Comparison of ENCODE assay signal across 27 cellular contexts in genomic region chr6:110355031-110355430, GRCh38. TPM values are rescaled to one million over a fixed set of nuclear protein-coding genes. Genes with fewer than 3 reads are reported as not detected.
DNase-seq lines count a peak whose midpoint lies in the region; ATAC-seq and TF ChIP-seq lines count a peak whose summit lies in the region.
"Had no signal": no experiment of that assay in that cellular context is flagged by ENCODE, and none has a peak within 500 bp of the region (broad histone marks: within the 10 kb centered on the region; RNA-seq: fewer than 3 reads in every experiment).

No MANE protein-coding gene starts in this region.

- TF ChIP-seq POLR2A in gastrocnemius medialis (IDR thresholded peaks at IDR 0.05) = no peak

- H3K9ac ChIP-seq in muscle layer of colon (ENCODE audit: low read length) = no peak overlapping the region
- H3K9ac ChIP-seq: SK-N-SH had no signal

- intact Hi-C loops in dorsolateral prefrontal cortex (cut with DNase I) = loop anchor here in 1 of 2 donors (5.0 kb wide), 1 partner anchor 33 kb away; no protein-coding TSS in a partner anchor
- intact Hi-C loops in OCI-LY7 (cut with micrococcal nuclease; ENCODE audit: unreplicated experiment) = no loop called here
- intact Hi-C loops in gastrocnemius medialis (cut with DNase I; ENCODE audit: low total_unique reads) = no loop called here

- H3K36me3 ChIP-seq in muscle layer of colon (ENCODE audit: insufficient read depth, low read length) (no peaks in the 10 kb centered on the region), OCI-LY7 (ENCODE audit: insufficient read depth, low read length) (no peaks in the 10 kb centered on the region), gastrocnemius medialis (no peaks in the 10 kb centered on the region)
- H3K36me3 ChIP-seq: neutrophil, thyroid gland had no signal

- BruUV-seq in OCI-LY7 (replicated peaks; lab: Mats Ljungman, UMichigan) = no TSS peak

- H3K9me2 ChIP-seq in OCI-LY7 (ENCODE audit: insufficient read depth, low read length) = no peaks in the 10 kb centered on the region
- H3K9me2 ChIP-seq: SK-N-SH had no signal

- H3K27ac ChIP-seq in dorsolateral prefrontal cortex (peak overlapping the region in 55 of 59 donors; percentile 6 to 98 (median 88)), muscle layer of colon (ENCODE audit: low read depth, low read length) (peak overlapping the region; percentile 41), temporal lobe (ENCODE audit: low read depth, low read length) (peak overlapping the region; percentile 65), OCI-LY7 (ENCODE audit: low read depth, low read length, poor library complexity, severe bottlenecking) (no peak overlapping the region), gastrocnemius medialis (no peak overlapping the region)
- H3K27ac ChIP-seq: 22Rv1, neutrophil, psoas muscle, thyroid gland had no signal

- H2AFZ ChIP-seq in OCI-LY7 (ENCODE audit: low read length) = no peak overlapping the region

- no peak overlapping the region for H3K4me2 ChIP-seq in OCI-LY7 (ENCODE audit: low read length)
- H3K4me2 ChIP-seq: SK-N-SH had no signal

- H3K4me3 ChIP-seq in dorsolateral prefrontal cortex (peak overlapping the region in 2 of 59 donors; percentile 15 to 72), muscle layer of colon (ENCODE audit: low read depth in 1 of 2, low read length in 2 of 2) (no peak overlapping the region), OCI-LY7 (ENCODE audit: low read depth, low read length, poor library complexity, severe bottlenecking) (no peak overlapping the region), gastrocnemius medialis (no peak overlapping the region)
- H3K4me3 ChIP-seq: coronary artery, psoas muscle, skin epidermis, thyroid gland had no signal

- TF ChIP-seq CTCF in dorsolateral prefrontal cortex (IDR thresholded peaks at IDR 0.05 in 54 of 56, conservative IDR thresholded peaks at IDR 0.05 in 2 of 56; ENCODE audit: low read depth in 1 of 56, partially characterized antibody in 56 of 56) (no peak), OCI-LY7 (conservative IDR thresholded peaks at IDR 0.05; ENCODE audit: low read length) (no peak), gastrocnemius medialis (IDR thresholded peaks at IDR 0.05 in 4 of 5, conservative IDR thresholded peaks at IDR 0.05 in 1 of 5) (no peak)

- no peaks in the 10 kb centered on the region for H3K9me3 ChIP-seq in muscle layer of colon (ENCODE audit: low read length)
- H3K9me3 ChIP-seq in OCI-LY7 (ENCODE audit: low read length) = no peaks in the 10 kb centered on the region
- no peaks in the 10 kb centered on the region for H3K9me3 ChIP-seq in gastrocnemius medialis
- H3K9me3 ChIP-seq: neutrophil, psoas muscle, SK-N-SH, thyroid gland had no signal

- H3K27me3 ChIP-seq in dorsolateral prefrontal cortex (peaks cover 0 to 11% (median 0%) of the 10 kb centered on the region in 45 donors), muscle layer of colon (ENCODE audit: control insufficient read depth in 1 of 2, insufficient read depth in 2 of 2, low read length in 2 of 2) (no peaks in the 10 kb centered on the region), gastrocnemius medialis (peaks cover 0 to 13% (median 6%) of the 10 kb centered on the region in 3 donors)
- H3K27me3 ChIP-seq: thyroid gland had no signal

- in situ Hi-C loops in gastrocnemius medialis (cut with MboI; ENCODE audit: low sequenced_read_pairs in 4 of 4) = no loop called here

- H4K20me1 ChIP-seq in OCI-LY7 (ENCODE audit: insufficient read depth, low read length) = no peaks in the 10 kb centered on the region

- no peaks in the 10 kb centered on the region for H3K79me2 ChIP-seq in OCI-LY7 (ENCODE audit: insufficient read depth, low read depth, low read length)

- ATAC-seq in gastrocnemius medialis (no peak), GM18511 (IDR thresholded peaks at IDR 0.05; ENCODE audit: unreplicated experiment) (no peak)
- ATAC-seq: activated CD8-positive, alpha-beta T cell treated with anti-CD3 and anti-CD28 coated beads for 36 hours; activated naive CD8-positive, alpha-beta T cell treated with anti-CD3 and anti-CD28 coated beads, Interleukin-2, amount 50 U/mL, for 24 hours; CD8-positive, alpha-beta T cell; left lobe of liver; psoas muscle; stimulated activated memory B cell treated with anti-CD40 and anti-IgM and Interleukin-4, amounts not matched to agents 10 μg/mL and 1 μg/mL and 100 μg/mL, for 72 hours had no signal

- CTCF ChIA-PET in OCI-LY7 (lab: Charles Lee; ENCODE audit: unreplicated experiment) = no interaction called here

- POLR2A ChIA-PET in OCI-LY7 (lab: Charles Lee) = interaction anchor here (0.9 to 1.1 kb wide), 2 partner anchors 14 to 42 kb away, joined by 3 read pairs; no protein-coding TSS in a partner anchor

- H3K4me1 ChIP-seq in muscle layer of colon (ENCODE audit: insufficient read depth, low read length) = peaks cover 74% of the 10 kb centered on the region
- H3K4me1 ChIP-seq in OCI-LY7 (ENCODE audit: insufficient read depth, low read length, poor library complexity, severe bottlenecking) = no peaks in the 10 kb centered on the region
- no peaks in the 10 kb centered on the region for H3K4me1 ChIP-seq in gastrocnemius medialis
- H3K4me1 ChIP-seq: psoas muscle had no signal

- peak; percentile 28 for DNase-seq in DMS 273 (lab: John Stamatoyannopoulos, UW; ENCODE audit: unreplicated experiment)
- no peak for DNase-seq in DMS 273 treated with DMSO at 0.1 percent for 48 hours (lab: John Stamatoyannopoulos, UW)
- no peak for DNase-seq in dorsolateral prefrontal cortex
- DNase-seq in OCI-LY7 (ENCODE audit: low spot score) = no peak
- DNase-seq in gastrocnemius medialis = no peak
- DNase-seq: activated CD8-positive, alpha-beta T cell treated with anti-CD3 and anti-CD28 coated beads for 36 hours; activated gamma-delta T cell; activated naive CD8-positive, alpha-beta T cell treated with anti-CD3 and anti-CD28 coated beads, Interleukin-2, amount 50 U/mL, for 24 hours; activated T-cell treated with anti-CD3 and anti-CD28 coated beads for 4 hours; CD8-positive, alpha-beta T cell; DMS79; NCI-H2081; psoas muscle; SK-N-SH; stimulated activated CD4-positive, alpha-beta T cell treated with anti-CD3 and anti-CD28 coated beads, Interleukin-2, amount 100 ng/mL, for 24 hours; thyroid gland had no signal

RNA-seq across cellular contexts. Expression of gene METTL24, which starts 3.1 kb away (rescaled TPM):
- total RNA-seq in dorsolateral prefrontal cortex = 10 to 100 TPM in 1 of 120 experiments, 1 to 10 TPM in 119; 2.2 to 10.3 (median 4.6) TPM
- total RNA-seq in temporal lobe = 0.98 TPM
- not detected in 2 replicates for total RNA-seq in OCI-LY7 (2014; rRNA removed; shearing (Covaris generic))
- not detected in 2 replicates for total RNA-seq in OCI-LY7 (2022)
- total RNA-seq in gastrocnemius medialis = not detected
- total RNA-seq: activated CD8-positive, alpha-beta T cell treated with anti-CD3 and anti-CD28 coated beads for 36 hours; LHCN-M2; NCI-H460; psoas muscle had no signal

Comparison
In these comparisons a context has a peak if more than half of its experiments do, and no peak if none do; other contexts are left out.
1. H3K27ac ChIP-seq: peak in dorsolateral prefrontal cortex (55 of 59), muscle layer of colon (single experiment) and temporal lobe (single experiment); none in OCI-LY7 (single experiment) and gastrocnemius medialis (0 of 4).